1 cellular context compared by ENCODE assay signal in the genomic region with DNA sequence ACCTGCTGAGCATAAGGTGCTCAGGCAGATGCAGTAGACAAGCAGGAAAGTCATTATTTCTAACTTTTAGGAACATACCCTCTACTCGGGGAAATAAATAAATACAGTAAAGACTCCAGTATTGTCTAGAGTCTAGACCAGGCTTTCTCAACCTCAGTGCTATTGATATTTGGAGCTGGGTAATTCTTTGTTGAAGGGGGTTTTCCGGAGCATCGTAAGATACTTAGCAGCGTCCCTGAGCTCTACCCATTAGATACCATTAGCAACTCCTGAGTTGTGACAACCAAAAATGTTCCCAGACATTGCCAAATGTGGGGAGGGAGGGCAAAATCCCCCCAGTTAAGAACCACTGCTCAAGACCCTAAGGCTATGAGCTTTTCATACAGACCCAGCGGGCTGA.
TF ChIP-seq lines count a peak whose summit lies in the region.

No MANE protein-coding gene starts in this region.

TF ChIP-seq in GM12878, 131 proteins besides CTCF, POLR2A, EP300 and RAD21:
- TF ChIP-seq NFIC (IDR thresholded peaks at IDR 0.05; ENCODE audit: low read depth, low read length) (0 out of 2 replicates have a peak, but pooled peaks have one; percentile 9), SMC3 (IDR thresholded peaks at IDR 0.05; ENCODE audit: borderline replicate concordance, low read length) (no peak), MTA2 (IDR thresholded peaks at IDR 0.05; ENCODE audit: low read depth) (no peak)
